8 cellular contexts compared by ENCODE assay signal in genomic region chr11:65856689-65857499, GRCh38. TPM values are rescaled to one million over a fixed set of nuclear protein-coding genes. Genes with fewer than 3 reads are reported as not detected.
DNase-seq lines count a peak whose midpoint lies in the region; ATAC-seq and TF ChIP-seq lines count a peak whose summit lies in the region.

No MANE protein-coding gene starts in this region.

- peak; percentile 79 for DNase-seq in 8988T
- peak; percentile 90 to 95 (median 95) for DNase-seq in Peyer's patch
- DNase-seq in activated T-helper 9 cell treated with anti-CD3 and anti-CD28 coated beads, Interleukin-2, amount 50 U/mL, for 16 hours (ENCODE audit: low read depth): peak; percentile 77
- peak; percentile 65 for DNase-seq in fibroblast of the aortic adventitia (ENCODE audit: low read depth)
- DNase-seq in nephron progenitor cell: peak; percentile 72
- DNase-seq in stimulated activated naive CD8-positive, alpha-beta T cell treated with anti-CD3 and anti-CD28 coated beads, Interleukin-15, Interleukin-2, amounts not matched to agents 100 U/mL and 50 U/mL, for 24 hours: peak; percentile 86

- H3K27ac ChIP-seq in Peyer's patch: peak overlapping the region; percentile 95 to 99 (median 97)

- H3K36me3 ChIP-seq in Peyer's patch: peaks cover 0 to 47% (median 0%) of the 10 kb centered on the region in 3 donors

- no peaks in the 10 kb centered on the region for H3K9me3 ChIP-seq in Peyer's patch

- peak overlapping the region; percentile 93 for H3K4me3 Mint-ChIP-seq in nephron progenitor cell

- peak overlapping the region; percentile 97 for H3K27ac Mint-ChIP-seq in nephron progenitor cell

- TF ChIP-seq CTCF in Peyer's patch (IDR thresholded peaks at IDR 0.05) (no peak), fibroblast of the aortic adventitia (IDR thresholded peaks at IDR 0.05; ENCODE audit: insufficient read depth, low read length) (no peak), nephron progenitor cell (IDR thresholded peaks at IDR 0.05) (no peak)

- TF ChIP-seq POLR2A in Peyer's patch (IDR thresholded peaks at IDR 0.05): peak; percentile 55 to 72

- no peaks in the 10 kb centered on the region for H3K27me3 ChIP-seq in Peyer's patch

- H3K27me3 Mint-ChIP-seq in nephron progenitor cell (ENCODE audit: low read depth, poor library complexity): peaks cover 5% of the 10 kb centered on the region

- ATAC-seq in GM18498 (IDR thresholded peaks at IDR 0.05; ENCODE audit: unreplicated experiment): peak; percentile 29
- peak; percentile 28 for ATAC-seq in HG03280 (IDR thresholded peaks at IDR 0.05; ENCODE audit: unreplicated experiment)
- ATAC-seq in stimulated activated naive CD8-positive, alpha-beta T cell treated with anti-CD3 and anti-CD28 coated beads, Interleukin-15, Interleukin-2, amounts not matched to agents 100 U/mL and 50 U/mL, for 24 hours: peak; percentile 3

- H3K9me3 Mint-ChIP-seq in nephron progenitor cell: peaks cover 3% of the 10 kb centered on the region

- peaks cover 13 to 54% (median 19%) of the 10 kb centered on the region in 4 donors for H3K4me1 ChIP-seq in Peyer's patch

- H3K4me3 ChIP-seq in Peyer's patch: peak overlapping the region; percentile 80 to 97 (median 90)
- peak overlapping the region; percentile 95 for H3K4me3 ChIP-seq in fibroblast of the aortic adventitia (ENCODE audit: low read depth, low read length)

- H3K36me3 Mint-ChIP-seq in nephron progenitor cell (ENCODE audit: low read depth): peaks cover 44% of the 10 kb centered on the region

- peaks cover 52% of the 10 kb centered on the region for H3K4me1 Mint-ChIP-seq in nephron progenitor cell

RNA-seq across cellular contexts. Expression of gene CFL1, which starts 1.1 kb away (rescaled TPM):
- 1,000 to 10,000 TPM in 3 of 4 donors, 100 to 1,000 TPM in 1; 961 to 2,313 (median 1,456) TPM for total RNA-seq in Peyer's patch
- 673 and 713 TPM in 2 replicates for total RNA-seq in fibroblast of the aortic adventitia (ENCODE audit: low replicate concordance)

RNA-seq across cellular contexts. Expression of gene MUS81, which starts 3.3 kb away (rescaled TPM):
- total RNA-seq in Peyer's patch: 100 to 1,000 TPM in 1 of 4 donors, 10 to 100 TPM in 3; 68.3 to 101 (median 78.9) TPM
- 26.3 and 31.8 TPM in 2 replicates for total RNA-seq in fibroblast of the aortic adventitia (ENCODE audit: low replicate concordance)

RNA-seq across cellular contexts. Expression of gene EFEMP2, which starts 15.7 kb away (rescaled TPM):
- 10 to 100 TPM in 3 of 4 donors, 1 to 10 TPM in 1; 4.4 to 75.1 (median 12.1) TPM for total RNA-seq in Peyer's patch
- 57.3 and 105 TPM in 2 replicates for total RNA-seq in fibroblast of the aortic adventitia (ENCODE audit: low replicate concordance)

RNA-seq across cellular contexts. Expression of gene CTSW, which starts 22.7 kb away (rescaled TPM):
- total RNA-seq in Peyer's patch: 1 to 10 TPM in 2 of 4 donors, not detected in 2; 1.3 to 1.9 TPM
- not detected in 2 replicates for total RNA-seq in fibroblast of the aortic adventitia (ENCODE audit: low replicate concordance)

RNA-seq across cellular contexts. Expression of gene SNX32, which starts 23.1 kb away (rescaled TPM):
- 1 to 10 TPM in 3 of 4 donors, not detected in 1; 1.7 to 6.7 (median 6.4) TPM for total RNA-seq in Peyer's patch
- 1.6 and 3.3 TPM in 2 replicates for total RNA-seq in fibroblast of the aortic adventitia (ENCODE audit: low replicate concordance)

Comparison
In these comparisons a context has a peak if more than half of its experiments do, and no peak if none do; other contexts are left out.
1. Peak in every context shown above with its lines: DNase-seq, ATAC-seq, H3K4me3 ChIP-seq and H3K27ac ChIP-seq.